ENCODE assay signal across 7 cellular contexts in genomic region chr2:195659114-195659513, GRCh38.
A peak's percentile ranks its signal among the peaks of the same experiment; 100 is the strongest.
DNase-seq lines count a peak whose midpoint lies in the region; ATAC-seq and TF ChIP-seq lines count a peak whose summit lies in the region.

No MANE protein-coding gene starts in this region.

- H3K27ac Mint-ChIP-seq in nephron progenitor cell, result no peak overlapping the region

- no peak for ATAC-seq in HG03521 (IDR thresholded peaks at IDR 0.05; ENCODE audit: unreplicated experiment)
- ATAC-seq in GM19452 (IDR thresholded peaks at IDR 0.05; ENCODE audit: unreplicated experiment), result no peak

- peak overlapping the region; percentile 97 for H3K4me3 Mint-ChIP-seq in nephron progenitor cell

- H3K27me3 Mint-ChIP-seq in nephron progenitor cell (ENCODE audit: low read depth, poor library complexity), result peaks cover 2% of the 10 kb centered on the region

- H3K36me3 Mint-ChIP-seq in nephron progenitor cell (ENCODE audit: low read depth), result no peaks in the 10 kb centered on the region

- in situ Hi-C loops in GM13977 (cut with MboI; ENCODE audit: low pct_unique_long_range_greater_than_20kb, low sequenced_read_pairs, unreplicated experiment), result loop anchor here (25.0 kb wide), 3 partner anchors 172 to 403 kb away; partner anchors contain the start of gene DNAH7

- peaks cover 45% of the 10 kb centered on the region for H3K4me1 Mint-ChIP-seq in nephron progenitor cell

- TF ChIP-seq CTCF in GM13977 (IDR thresholded peaks at IDR 0.05; ENCODE audit: extremely low read depth, insufficient read depth, missing control alignments), result no peak
- no peak for TF ChIP-seq CTCF in nephron progenitor cell (IDR thresholded peaks at IDR 0.05)

- H3K9me3 Mint-ChIP-seq in nephron progenitor cell, result peaks cover 3% of the 10 kb centered on the region

- DNase-seq in GM13977 (ENCODE audit: low spot score) (peak; percentile 39), NOMO-1 treated with dmso at 0.1 percent for 144 hours (lab: John Stamatoyannopoulos, UW; ENCODE audit: unreplicated experiment) (peak; percentile 67), cerebellar cortex (ENCODE audit: low spot score) (peak; percentile 13), nephron progenitor cell (no peak), NCI-H1694 treated with DMSO at 0.1 percent for 48 hours (lab: John Stamatoyannopoulos, UW) (no peak)

Comparison
In these comparisons a context has a peak if more than half of its experiments do, and no peak if none do; other contexts are left out.
1. DNase-seq: peak in GM13977 (single experiment), NOMO-1 treated with dmso at 0.1 percent for 144 hours (single experiment) and cerebellar cortex (single experiment); none in nephron progenitor cell (single experiment) and NCI-H1694 treated with DMSO at 0.1 percent for 48 hours (single experiment).